24 cellular contexts compared by ENCODE assay signal in genomic region chr3:29415824-29416223, GRCh38.
"Had no signal": no experiment of that assay in that cellular context is flagged by ENCODE, and none has a peak within 500 bp of the region (broad histone marks: within the 10 kb centered on the region; RNA-seq: fewer than 3 reads in every experiment).

No MANE protein-coding gene starts in this region.

- H3K36me3 ChIP-seq: colonic mucosa, lower lobe of right lung, sigmoid colon, tibial artery had no signal

- H3K27me3 ChIP-seq: body of pancreas, colonic mucosa, hepatocyte, sigmoid colon, tibial artery had no signal

- H3K27ac ChIP-seq: body of pancreas, colonic mucosa, hepatocyte, lower lobe of right lung, sigmoid colon, tibial artery had no signal

- FAIRE-seq: endometrium, urothelium cell line had no signal

- H3K4me3 ChIP-seq: body of pancreas, colonic mucosa, hepatocyte, lower lobe of right lung, sigmoid colon, tibial artery had no signal

- ATAC-seq: activated CD8-positive, alpha-beta memory T cell treated with anti-CD3 and anti-CD28 coated beads, Interleukin-2, amount 10 ng/mL, durations not matched to agents 7 days and 5 days; body of pancreas; esophagus mucosa; stimulated activated naive CD8-positive, alpha-beta T cell treated with anti-CD3 and anti-CD28 coated beads, Interleukin-15, Interleukin-2, amounts not matched to agents 100 U/mL and 50 U/mL, for 24 hours had no signal

- H3K4me1 ChIP-seq: colonic mucosa had no signal

- H3K9me3 ChIP-seq: body of pancreas, colonic mucosa, lower lobe of right lung, sigmoid colon, tibial artery had no signal

- DNase-seq: activated CD4-positive, alpha-beta memory T cell treated with anti-CD3 and anti-CD28 coated beads, Interleukin-2, amount 10 ng/mL, durations not matched to agents 7 days and 5 days; activated CD4-positive, alpha-beta T cell treated with anti-CD3 and anti-CD28 coated beads for 48 hours; activated CD4-positive, CD25-positive, alpha-beta regulatory T cell; activated CD8-positive, alpha-beta memory T cell treated with anti-CD3 and anti-CD28 coated beads, Interleukin-2, amount 10 ng/mL, durations not matched to agents 7 days and 5 days; activated naive CD4-positive, alpha-beta T cell; activated naive CD8-positive, alpha-beta T cell treated with anti-CD3 and anti-CD28 coated beads, Interleukin-2, amount 10 ng/mL, durations not matched to agents 7 days and 5 days; amygdala; body of pancreas; central memory CD4-positive, alpha-beta T cell; colonic mucosa; lower lobe of right lung; posterior cingulate gyrus; sigmoid colon; stimulated activated CD4-positive, alpha-beta T cell treated with anti-CD3 and anti-CD28 coated beads, Interleukin-1b, Interleukin-23, amount 100 ng/mL, for 48 hours; stimulated activated CD8-positive, alpha-beta memory T cell treated with anti-CD3 and anti-CD28 coated beads, Interleukin-4, amount 100 ng/mL, for 48 hours; stimulated activated naive CD8-positive, alpha-beta T cell treated with anti-CD3 and anti-CD28 coated beads, Interleukin-15, Interleukin-2, amounts not matched to agents 100 U/mL and 50 U/mL, for 24 hours; substantia nigra; T-helper 1 cell; T-helper 9 cell; tibial artery had no signal
